Comparison of ENCODE assay signal across 9 cellular contexts in genomic region chr16:46621902-46622676, GRCh38. TPM values are rescaled to one million over a fixed set of nuclear protein-coding genes. Genes with fewer than 3 reads are reported as not detected.
DNase-seq lines count a peak whose midpoint lies in the region; ATAC-seq and TF ChIP-seq lines count a peak whose summit lies in the region.
"Had no signal": no experiment of that assay in that cellular context is flagged by ENCODE, and none has a peak within 500 bp of the region (broad histone marks: within the 10 kb centered on the region; RNA-seq: fewer than 3 reads in every experiment).

No MANE protein-coding gene starts in this region.

- H3K27me3 Mint-ChIP-seq in activated CD8-positive, alpha-beta T cell treated with anti-CD3 and anti-CD28 coated beads for 36 hours: peaks cover 4% of the 10 kb centered on the region
- H3K27me3 Mint-ChIP-seq in naive thymus-derived CD8-positive, alpha-beta T cell: peaks cover 0 to 21% (median 7%) of the 10 kb centered on the region in 5 donors

- peaks cover 50% of the 10 kb centered on the region for H3K79me2 ChIP-seq in DOHH2 (ENCODE audit: control insufficient read depth, low read length)

- no peak for ATAC-seq in activated CD8-positive, alpha-beta T cell treated with anti-CD3 and anti-CD28 coated beads for 36 hours
- ATAC-seq in naive thymus-derived CD8-positive, alpha-beta T cell: no peak
- ATAC-seq in GM18502 (IDR thresholded peaks at IDR 0.05; ENCODE audit: poor library complexity, unreplicated experiment): no peak

- no peak for DNase-seq in activated CD8-positive, alpha-beta T cell treated with anti-CD3 and anti-CD28 coated beads for 36 hours
- DNase-seq in naive thymus-derived CD8-positive, alpha-beta T cell: no peak
- no peak for DNase-seq in GM10248 (ENCODE audit: extremely low spot score)
- DNase-seq in NK-92 treated with Interleukin-12 subunit alpha and Interleukin-12 subunit beta, amount 100 ng/mL, for 24 hours (lab: John Stamatoyannopoulos, UW): no peak
- no peak for DNase-seq in ecto neural progenitor cell (ENCODE audit: low spot score)

- no peaks in the 10 kb centered on the region for H3K27me3 ChIP-seq in BLaER1 treated with 17β-estradiol and CSF1 and Interleukin-3, amounts not matched to agents 10 nM and 100 nM
- no peaks in the 10 kb centered on the region for H3K27me3 ChIP-seq in DOHH2 (ENCODE audit: control insufficient read depth, low read length)
- H3K27me3 ChIP-seq: cardiac muscle cell had no signal

- no peaks in the 10 kb centered on the region for H3K9me3 ChIP-seq in BLaER1 treated with 17β-estradiol and CSF1 and Interleukin-3, amounts not matched to agents 10 nM and 100 nM (replicated peaks in 1 of 11)
- no peaks in the 10 kb centered on the region for H3K9me3 ChIP-seq in DOHH2 (ENCODE audit: control insufficient read depth, insufficient read depth, low read length)

- no peaks in the 10 kb centered on the region for H3K9me3 Mint-ChIP-seq in activated CD8-positive, alpha-beta T cell treated with anti-CD3 and anti-CD28 coated beads for 36 hours
- H3K9me3 Mint-ChIP-seq in naive thymus-derived CD8-positive, alpha-beta T cell: no peaks in the 10 kb centered on the region

- CTCF ChIA-PET in activated CD8-positive, alpha-beta T cell treated with anti-CD3 and anti-CD28 coated beads for 36 hours (lab: Charles Lee): interaction anchor here (0.8 to 2.2 kb wide), 3 partner anchors 9 to 68 kb away, joined by 3 to 10 read pairs (median 3); no protein-coding TSS in a partner anchor
- CTCF ChIA-PET in GM10248 (lab: Yijun Ruan, JAX): interaction anchor here (1.1 to 2.2 kb wide), 4 partner anchors 11 to 232 kb away, joined by 3 to 8 read pairs (median 4); no protein-coding TSS in a partner anchor

- H3K9ac ChIP-seq in BLaER1 treated with 17β-estradiol and CSF1 and Interleukin-3, amounts not matched to agents 10 nM and 100 nM: no peak overlapping the region; a peak in 1 of 22 replicates

- peak overlapping the region in 5 of 10 experiments; percentile 75 to 92 (median 85); a peak in 8 of 20 replicates for H3K4me3 ChIP-seq in BLaER1 treated with 17β-estradiol and CSF1 and Interleukin-3, amounts not matched to agents 10 nM and 100 nM
- H3K4me3 ChIP-seq in DOHH2 (ENCODE audit: low read length): peak overlapping the region; percentile 99

- peak overlapping the region; percentile 96 for H3K4me3 Mint-ChIP-seq in activated CD8-positive, alpha-beta T cell treated with anti-CD3 and anti-CD28 coated beads for 36 hours
- H3K4me3 Mint-ChIP-seq in naive thymus-derived CD8-positive, alpha-beta T cell: peak overlapping the region; percentile 72 to 89 (median 84)

- H3K27ac Mint-ChIP-seq in activated CD8-positive, alpha-beta T cell treated with anti-CD3 and anti-CD28 coated beads for 36 hours: no peak overlapping the region
- H3K27ac Mint-ChIP-seq in naive thymus-derived CD8-positive, alpha-beta T cell: peak overlapping the region in 2 of 10 donors; percentile 0 to 22

- peaks cover 13% of the 10 kb centered on the region for H3K4me1 Mint-ChIP-seq in activated CD8-positive, alpha-beta T cell treated with anti-CD3 and anti-CD28 coated beads for 36 hours (ENCODE audit: low read depth)
- peaks cover 4 to 21% (median 17%) of the 10 kb centered on the region in 4 donors for H3K4me1 Mint-ChIP-seq in naive thymus-derived CD8-positive, alpha-beta T cell

- H3F3A ChIP-seq in DOHH2 (ENCODE audit: control insufficient read depth, insufficient read depth): peaks cover 17% of the 10 kb centered on the region

- H3K36me3 ChIP-seq in BLaER1 treated with 17β-estradiol and CSF1 and Interleukin-3, amounts not matched to agents 10 nM and 100 nM: peaks cover under 1 to 28% (median 20%) of the 10 kb centered on the region in 11 experiments; a peak in 19 of 22 replicates
- peaks cover 38% of the 10 kb centered on the region for H3K36me3 ChIP-seq in DOHH2 (ENCODE audit: control insufficient read depth, low read length)
- H3K36me3 ChIP-seq: cardiac muscle cell had no signal

- peak overlapping the region; percentile 80 to 98 (median 85); a peak in 20 of 22 replicates for H3K4me2 ChIP-seq in BLaER1 treated with 17β-estradiol and CSF1 and Interleukin-3, amounts not matched to agents 10 nM and 100 nM
- peak overlapping the region; percentile 96 for H3K4me2 ChIP-seq in DOHH2 (ENCODE audit: low read length)

- 0 out of 22 replicates have a peak overlapping the region, but pooled peaks of 1 of the 11 experiments have one; percentile 53 for H3K27ac ChIP-seq in BLaER1 treated with 17β-estradiol and CSF1 and Interleukin-3, amounts not matched to agents 10 nM and 100 nM
- peak overlapping the region; percentile 95; the same call in 1 of the 2 replicates for H3K27ac ChIP-seq in DOHH2 (ENCODE audit: low read depth, low read length)
- H3K27ac ChIP-seq: cardiac muscle cell had no signal

- H3K36me3 Mint-ChIP-seq in activated CD8-positive, alpha-beta T cell treated with anti-CD3 and anti-CD28 coated beads for 36 hours (ENCODE audit: low read depth): peaks cover 17% of the 10 kb centered on the region
- H3K36me3 Mint-ChIP-seq in naive thymus-derived CD8-positive, alpha-beta T cell: no peaks in the 10 kb centered on the region

- TF ChIP-seq CTCF in DOHH2 (IDR thresholded peaks at IDR 0.05; ENCODE audit: low read depth, low read length, poor library complexity, severe bottlenecking) (no peak), GM10248 (IDR thresholded peaks at IDR 0.05; ENCODE audit: control extremely low read depth, extremely low read depth, low read depth, missing control alignments) (no peak)
- no peak for TF ChIP-seq CTCF in activated CD8-positive, alpha-beta T cell treated with anti-CD3 and anti-CD28 coated beads for 36 hours (IDR thresholded peaks at IDR 0.05)

- intact Hi-C loops in activated CD8-positive, alpha-beta T cell treated with anti-CD3 and anti-CD28 coated beads for 36 hours (cut with micrococcal nuclease): no loop called here

- peaks cover 0 to 8% (median 0%) of the 10 kb centered on the region in 11 experiments; a peak in 3 of 22 replicates for H4K20me1 ChIP-seq in BLaER1 treated with 17β-estradiol and CSF1 and Interleukin-3, amounts not matched to agents 10 nM and 100 nM
- 0 out of 2 replicates have a peak, but pooled peaks cover 9% of the 10 kb centered on the region for H4K20me1 ChIP-seq in DOHH2 (ENCODE audit: control insufficient read depth, insufficient read depth, low read depth, low read length)

- POLR2A ChIA-PET in activated CD8-positive, alpha-beta T cell treated with anti-CD3 and anti-CD28 coated beads for 36 hours (lab: Charles Lee): interaction anchor here (0.7 to 1.4 kb wide), 2 partner anchors 12 to 25 kb away, joined by 3 read pairs; no protein-coding TSS in a partner anchor
- POLR2A ChIA-PET in naive thymus-derived CD8-positive, alpha-beta T cell (lab: Charles Lee): no interaction called here
- POLR2A ChIA-PET in GM10248 (lab: Yijun Ruan, JAX): no interaction called here

- H3K4me1 ChIP-seq in BLaER1 treated with 17β-estradiol and CSF1 and Interleukin-3, amounts not matched to agents 10 nM and 100 nM: peaks cover 19 to 28% (median 23%) of the 10 kb centered on the region in 10 experiments; a peak in 18 of 20 replicates
- peaks cover 40% of the 10 kb centered on the region for H3K4me1 ChIP-seq in DOHH2 (ENCODE audit: control insufficient read depth, low read length)

- no peaks in the 10 kb centered on the region for H3K9me2 ChIP-seq in DOHH2 (replicated peaks; ENCODE audit: control insufficient read depth, low read length)

RNA-seq across cellular contexts. Expression of gene SHCBP1, which starts 0.9 kb away (rescaled TPM):
- 10 to 100 TPM; 37.0 to 37.6 TPM for total RNA-seq in activated CD8-positive, alpha-beta T cell treated with anti-CD3 and anti-CD28 coated beads for 36 hours
- 1 to 10 TPM in 1 of 2 experiments, under 1 TPM in 1; 0.29 to 1.6 TPM for total RNA-seq in naive thymus-derived CD8-positive, alpha-beta T cell
- under 1 TPM in 1 of 3 donors, not detected in 2; 0.28 TPM for polyA plus RNA-seq in naive thymus-derived CD8-positive, alpha-beta T cell

Comparison
In these comparisons a context has a peak if more than half of its experiments do, and no peak if none do; other contexts are left out.
1. RNA of gene SHCBP1, which starts 0.9 kb away (total RNA-seq): 37.0 to 37.6 TPM in activated CD8-positive, alpha-beta T cell treated with anti-CD3 and anti-CD28 coated beads for 36 hours; 0.29 to 1.6 TPM in naive thymus-derived CD8-positive, alpha-beta T cell; every median in the first group is over 10 times any median in the second.